In the genomic region with DNA sequence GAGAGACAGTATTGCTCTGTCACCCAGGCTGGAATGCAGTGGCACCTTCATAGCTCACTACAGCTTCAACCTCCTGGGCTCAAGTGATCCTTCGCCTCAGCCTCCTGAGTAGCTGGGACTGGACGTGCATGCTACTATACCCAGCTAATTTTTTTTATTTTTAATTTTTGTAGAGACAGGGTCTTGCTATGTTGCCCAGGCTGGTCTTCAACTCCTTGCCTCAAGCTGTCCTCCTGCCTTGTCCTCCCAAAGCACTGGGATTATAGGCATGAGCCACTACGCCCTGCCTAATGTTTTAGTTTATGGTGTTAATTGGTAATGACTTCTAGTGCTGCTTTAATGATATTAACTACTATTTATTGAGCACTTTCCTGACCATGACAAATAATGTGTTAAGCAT, we compare ENCODE assay signal across 31 cellular contexts.
"Had no signal": no experiment of that assay in that cellular context is flagged by ENCODE, and none has a peak within 500 bp of the region (broad histone marks: within the 10 kb centered on the region; RNA-seq: fewer than 3 reads in every experiment).

No MANE protein-coding gene starts in this region.

- H3K9ac ChIP-seq: parathyroid adenoma had no signal

- H3K27me3 Mint-ChIP-seq: naive B cell; natural killer cell treated with Interleukin-12 subunit alpha and Interleukin-12 subunit beta and Interleukin-15 and Interleukin-18, amount 100 ng/mL, for 72 hours; progenitor cell of endocrine pancreas; stimulated activated naive CD8-positive, alpha-beta T cell treated with anti-CD3 and anti-CD28 coated beads, Interleukin-15, amount 100 ng/mL, for 72 hours had no signal

- H3K4me3 Mint-ChIP-seq: mesothelial cell of epicardium; natural killer cell treated with Interleukin-12 subunit alpha and Interleukin-12 subunit beta and Interleukin-15 and Interleukin-18, amount 100 ng/mL, for 72 hours; neural crest cell; stimulated activated naive CD8-positive, alpha-beta T cell treated with anti-CD3 and anti-CD28 coated beads, Interleukin-15, amount 100 ng/mL, for 72 hours had no signal

- H3K27ac ChIP-seq: esophagus muscularis mucosa, foreskin keratinocyte, gastroesophageal sphincter, heart left ventricle, hepatocyte, parathyroid adenoma, suprapubic skin, transverse colon, upper lobe of right lung, uterus had no signal

- H3K9me3 ChIP-seq: esophagus muscularis mucosa, gastroesophageal sphincter, heart left ventricle, mucosa of descending colon, suprapubic skin, transverse colon, upper lobe of right lung, uterus had no signal

- H3K27me3 ChIP-seq: esophagus muscularis mucosa, foreskin keratinocyte, gastroesophageal sphincter, heart left ventricle, hepatocyte, suprapubic skin, transverse colon, upper lobe of right lung, uterus had no signal

- H2AFZ ChIP-seq: hepatocyte, parathyroid adenoma had no signal

- DNase-seq: dermis blood vessel endothelial cell; effector memory CD4-positive, alpha-beta T cell; foreskin keratinocyte; heart left ventricle; kidney; mesenchymal stem cell; mucosa of descending colon; naive B cell; stimulated activated CD4-positive, alpha-beta T cell treated with anti-CD3 and anti-CD28 coated beads, Interleukin-12 subunit alpha, Interleukin-12 subunit beta, amount 100 ng/mL, for 4 hours; stimulated activated CD4-positive, alpha-beta T cell treated with anti-CD3 and anti-CD28 coated beads, Interleukin-1b, Interleukin-23, amount 100 ng/mL, for 48 hours; stimulated activated CD4-positive, alpha-beta T cell treated with anti-CD3 and anti-CD28 coated beads, Interleukin-4, amount 100 ng/mL, for 1 hour; stimulated activated CD8-positive, alpha-beta memory T cell treated with anti-CD3 and anti-CD28 coated beads, Interleukin-4, amount 100 ng/mL, for 48 hours; stimulated activated naive CD4-positive, alpha-beta T cell; stimulated activated naive CD8-positive, alpha-beta T cell treated with anti-CD3 and anti-CD28 coated beads, Interleukin-15, amount 100 ng/mL, for 72 hours; transverse colon; upper lobe of right lung; uterus had no signal

- H3K36me3 ChIP-seq: uterus had no signal

- H3K4me1 ChIP-seq: esophagus muscularis mucosa, foreskin keratinocyte, gastroesophageal sphincter, parathyroid adenoma, suprapubic skin, transverse colon, upper lobe of right lung, uterus had no signal

- H3K4me2 ChIP-seq: hepatocyte, smooth muscle cell had no signal

- ATAC-seq: foreskin keratinocyte; gastroesophageal sphincter; heart left ventricle; left lobe of liver; mucosa of descending colon; natural killer cell treated with Interleukin-12 subunit alpha and Interleukin-12 subunit beta and Interleukin-15 and Interleukin-18, amount 100 ng/mL, for 72 hours; sciatic nerve; stimulated activated naive CD8-positive, alpha-beta T cell treated with anti-CD3 and anti-CD28 coated beads, Interleukin-15, amount 100 ng/mL, for 72 hours; upper lobe of right lung had no signal

- H3K9me3 Mint-ChIP-seq: mesothelial cell of epicardium; naive B cell; natural killer cell treated with Interleukin-12 subunit alpha and Interleukin-12 subunit beta and Interleukin-15 and Interleukin-18, amount 100 ng/mL, for 72 hours; neural crest cell; stimulated activated naive CD8-positive, alpha-beta T cell treated with anti-CD3 and anti-CD28 coated beads, Interleukin-15, amount 100 ng/mL, for 72 hours had no signal

- FAIRE-seq: endothelial cell of umbilical vein, kidney had no signal

- H3K27ac Mint-ChIP-seq: mesothelial cell of epicardium; natural killer cell treated with Interleukin-12 subunit alpha and Interleukin-12 subunit beta and Interleukin-15 and Interleukin-18, amount 100 ng/mL, for 72 hours; progenitor cell of endocrine pancreas; stimulated activated naive CD8-positive, alpha-beta T cell treated with anti-CD3 and anti-CD28 coated beads, Interleukin-15, amount 100 ng/mL, for 72 hours had no signal

- H3K4me3 ChIP-seq: esophagus muscularis mucosa, gastroesophageal sphincter, heart left ventricle, hepatocyte, lung, mucosa of descending colon, smooth muscle cell, suprapubic skin, transverse colon, upper lobe of right lung, uterus had no signal
